8 cellular contexts compared by ENCODE assay signal in the genomic region with DNA sequence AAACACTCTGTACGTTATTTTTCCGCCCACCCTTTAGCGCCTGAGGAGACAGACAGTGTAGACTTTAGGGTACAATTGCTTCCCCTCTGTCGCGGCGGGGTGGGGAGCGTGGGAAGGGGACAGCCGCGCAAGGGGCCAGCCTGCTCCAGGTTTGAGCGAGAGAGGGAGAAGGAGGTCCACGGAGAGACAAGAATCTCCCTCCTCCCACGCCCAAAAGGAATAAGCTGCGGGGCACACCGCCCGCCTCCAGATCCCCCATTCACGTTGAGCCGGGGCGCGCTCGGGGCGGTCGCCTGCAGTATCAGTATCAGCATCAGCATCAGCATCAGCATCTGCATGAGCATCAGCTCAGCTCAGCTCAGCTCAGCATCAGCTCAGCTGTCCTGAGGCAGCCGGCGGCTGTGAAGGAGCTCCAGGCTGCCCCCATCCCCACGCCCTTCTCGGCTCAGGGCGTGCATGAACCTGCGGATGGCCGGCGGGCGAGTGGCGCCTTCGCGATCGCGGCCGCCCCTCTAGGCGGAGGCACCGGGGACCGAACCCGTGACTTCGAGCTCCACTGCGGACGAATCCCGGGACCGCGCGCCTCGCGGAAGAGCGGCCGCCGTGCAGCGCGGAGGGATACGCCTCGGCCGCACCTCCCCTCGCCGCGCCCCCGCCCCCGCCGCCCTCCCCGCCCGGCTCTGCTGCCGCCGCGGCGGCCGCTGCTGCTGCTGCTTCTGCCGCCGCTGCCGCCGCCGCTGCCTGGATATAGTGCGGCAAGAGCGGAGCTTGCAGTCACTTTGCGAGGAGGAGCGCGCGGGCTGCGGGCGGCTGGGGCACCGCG. TPM values are rescaled to one million over a fixed set of nuclear protein-coding genes. Genes with fewer than 3 reads are reported as not detected.
DNase-seq lines count a peak whose midpoint lies in the region; ATAC-seq and TF ChIP-seq lines count a peak whose summit lies in the region.

NCAM2 (plus strand) TSS at position 777 of the 823 bp plus-strand sequence.

- H3K4me1 ChIP-seq in mesodermal cell (ENCODE audit: control insufficient read depth, insufficient read depth, low read length, poor library complexity, severe bottlenecking) = peaks cover 12% of the 10 kb centered on the region

- H3K27ac ChIP-seq in mesodermal cell (ENCODE audit: low read depth, low read length, severe bottlenecking) = no peak within 1 kb of the TSS

- no peaks in the 10 kb centered on the region for H3K9me3 Mint-ChIP-seq in endothelial cell (ENCODE audit: unreplicated experiment)

- no peak within 1 kb of the TSS for H3K27ac Mint-ChIP-seq in endothelial cell (ENCODE audit: unreplicated experiment)

- CTCF ChIA-PET in AG04449 (lab: Yijun Ruan, JAX) = interaction anchor here (0.6 to 4.2 kb wide), 6 partner anchors 15 to 1794 kb away, joined by 3 to 44 read pairs (median 4); no protein-coding TSS in a partner anchor

- no peaks in the 10 kb centered on the region for H3K36me3 Mint-ChIP-seq in endothelial cell (ENCODE audit: low read depth, unreplicated experiment)

- H3K9me3 ChIP-seq in mesodermal cell (ENCODE audit: control insufficient read depth, low read length) = no peaks in the 10 kb centered on the region

- 0 to 1% methylated on average over 20 to 48 of the region's 86 CpGs for WGBS in mesodermal cell (ENCODE audit: insufficient coverage in 2 of 2), 2 experiments

- H3K27me3 Mint-ChIP-seq in endothelial cell (ENCODE audit: unreplicated experiment) = peaks cover 4% of the 10 kb centered on the region

- no peak for ATAC-seq in GM21619 (IDR thresholded peaks at IDR 0.05; ENCODE audit: unreplicated experiment)

- POLR2A ChIA-PET in AG04449 (lab: Yijun Ruan, JAX) = interaction anchor here (0.7 kb wide), 1 partner anchor 107 kb away, joined by 3 read pairs; no protein-coding TSS in a partner anchor

- peak within 1 kb of the TSS; percentile 66 for H3K4me3 ChIP-seq in AG04449 (ENCODE audit: low read depth, low read length)
- peak within 1 kb of the TSS; percentile 47 for H3K4me3 ChIP-seq in mesodermal cell (ENCODE audit: extremely low read depth, insufficient read depth, low read length, poor library complexity, severe bottlenecking)

- peak within 1 kb of the TSS; percentile 90 for H3K4me3 Mint-ChIP-seq in endothelial cell (ENCODE audit: unreplicated experiment)

- TF ChIP-seq CTCF in AG04449 (IDR thresholded peaks at IDR 0.05; ENCODE audit: insufficient read depth, low read length, missing control alignments) (no peak), GM20000 (IDR thresholded peaks at IDR 0.05; ENCODE audit: extremely low read depth, missing control alignments) (no peak), endothelial cell (IDR thresholded peaks at IDR 0.05; ENCODE audit: unreplicated experiment) (no peak)

- no peaks in the 10 kb centered on the region for H3K4me1 Mint-ChIP-seq in endothelial cell (ENCODE audit: unreplicated experiment)

- H3K36me3 ChIP-seq in mesodermal cell (ENCODE audit: control insufficient read depth, insufficient read depth, low read length) = no peaks in the 10 kb centered on the region

- DNase-seq in AG04449 (ENCODE audit: low read depth, low spot score) = no peak
- DNase-seq in GM20000 (ENCODE audit: low spot score) = peak; percentile 46
- DNase-seq in NCI-H446 (lab: John Stamatoyannopoulos, UW) = peak; percentile 25 to 82
- DNase-seq in activated CD8-positive, alpha-beta memory T cell treated with anti-CD3 and anti-CD28 coated beads, Interleukin-2, amount 50 U/mL, for 1 hour (ENCODE audit: extremely low read depth) = peak; percentile 11
- peak; percentile 79 for DNase-seq in endothelial cell (ENCODE audit: low spot score)
- DNase-seq in stimulated activated CD8-positive, alpha-beta memory T cell treated with anti-CD3 and anti-CD28 coated beads, Interleukin-15, amount 100 ng/mL, for 48 hours (ENCODE audit: low read depth in 2 of 2) = peak; percentile 28 to 42

RNA-seq across cellular contexts. Expression of gene NCAM2, which starts in this region (rescaled TPM):
- 0.64 TPM for total RNA-seq in endothelial cell (ENCODE audit: unreplicated experiment)
- 4.1 TPM for polyA plus RNA-seq in mesodermal cell (2013, experiment 1 of 2)
- 4.7 TPM for polyA plus RNA-seq in mesodermal cell (2013, experiment 2 of 2)

Comparison
In these comparisons a context has a peak if more than half of its experiments do, and no peak if none do; other contexts are left out.
1. Peak in DNase-seq in endothelial cell; RNA of the gene not detected or under 1 TPM.